8 cellular contexts compared by ENCODE assay signal in genomic region chr2:12416600-12416999, GRCh38.
DNase-seq lines count a peak whose midpoint lies in the region; ATAC-seq and TF ChIP-seq lines count a peak whose summit lies in the region.

No MANE protein-coding gene starts in this region.

- H3K9ac ChIP-seq in OCI-LY3 (ENCODE audit: low read length), result no peak overlapping the region

- H3K27ac ChIP-seq in OCI-LY3 (ENCODE audit: low read length) (no peak overlapping the region), hepatocyte (no peak overlapping the region)

- H3K9me2 ChIP-seq in hepatocyte (replicated peaks; ENCODE audit: insufficient read depth), result no peaks in the 10 kb centered on the region

- 77% methylated on average over 6 of the region's 6 CpGs for WGBS in hepatocyte (ENCODE audit: low lambda C conversion rate, missing lambda C conversion rate)

- H3K36me3 ChIP-seq in OCI-LY3 (replicated peaks; ENCODE audit: low read depth, low read length) (no peaks in the 10 kb centered on the region), hepatocyte (replicated peaks; ENCODE audit: insufficient read depth, low read depth) (no peaks in the 10 kb centered on the region)

- H3K4me1 ChIP-seq in OCI-LY3 (ENCODE audit: low read length) (peaks cover 9% of the 10 kb centered on the region; the same call in 1 of the 2 replicates), hepatocyte (ENCODE audit: insufficient read depth) (no peaks in the 10 kb centered on the region)

- no peaks in the 10 kb centered on the region for H4K20me1 ChIP-seq in OCI-LY3 (ENCODE audit: insufficient read depth, low read length)
- no peaks in the 10 kb centered on the region for H4K20me1 ChIP-seq in hepatocyte (ENCODE audit: insufficient read depth, poor library complexity, severe bottlenecking)

- TF ChIP-seq CTCF in OCI-LY3 (IDR thresholded peaks at IDR 0.05; ENCODE audit: low read depth, low read length), result peak; percentile 14
- TF ChIP-seq CTCF in hepatocyte (IDR thresholded peaks at IDR 0.05; ENCODE audit: poor library complexity), result peak; percentile 42

- H3K27me3 ChIP-seq in OCI-LY3 (ENCODE audit: low read depth, low read length) (no peaks in the 10 kb centered on the region), hepatocyte (no peaks in the 10 kb centered on the region)

- H3K4me2 ChIP-seq in OCI-LY3 (ENCODE audit: low read length), result no peak overlapping the region
- H3K4me2 ChIP-seq in hepatocyte, result no peak overlapping the region

- no peaks in the 10 kb centered on the region for H3K79me2 ChIP-seq in OCI-LY3 (ENCODE audit: low read length)
- H3K79me2 ChIP-seq in hepatocyte, result no peaks in the 10 kb centered on the region

- H3K9me3 ChIP-seq in OCI-LY3 (ENCODE audit: insufficient read depth, low read length) (no peaks in the 10 kb centered on the region), hepatocyte (ENCODE audit: low read depth) (no peaks in the 10 kb centered on the region)

- DNase-seq in EH (ENCODE audit: low read depth) (peak; percentile 47), hepatocyte (ENCODE audit: low spot score) (peak; percentile 25)
- peak; percentile 60 for DNase-seq in activated naive CD4-positive, alpha-beta T cell treated with Interleukin-2 at 50 U/mL for 16 hours
- DNase-seq in stimulated activated CD4-positive, alpha-beta T cell treated with anti-CD3 and anti-CD28 coated beads, TNF-alpha, amount 100 ng/mL, for 48 hours (ENCODE audit: low read depth in 3 of 3), result peak; percentile 14 to 30 (median 26)

- H2AFZ ChIP-seq in OCI-LY3 (ENCODE audit: low read depth, low read length) (no peak overlapping the region), hepatocyte (no peak overlapping the region)

- no peak overlapping the region for H3K4me3 ChIP-seq in OCI-LY3 (ENCODE audit: low read length)
- H3K4me3 ChIP-seq in hepatocyte, result no peak overlapping the region

- ATAC-seq in GM18870 (IDR thresholded peaks at IDR 0.05; ENCODE audit: unreplicated experiment), result no peak
- no peak for ATAC-seq in GM21447 (IDR thresholded peaks at IDR 0.05; ENCODE audit: unreplicated experiment)
- ATAC-seq in HG03139 (IDR thresholded peaks at IDR 0.05; ENCODE audit: unreplicated experiment), result no peak
